ENCODE assay signal across 13 cellular contexts in genomic region chr10:74223755-74224530, GRCh38.
DNase-seq lines count a peak whose midpoint lies in the region; ATAC-seq and TF ChIP-seq lines count a peak whose summit lies in the region.
"Had no signal": no experiment of that assay in that cellular context is flagged by ENCODE, and none has a peak within 500 bp of the region (broad histone marks: within the 10 kb centered on the region; RNA-seq: fewer than 3 reads in every experiment).

No MANE protein-coding gene starts in this region.

- no peaks in the 10 kb centered on the region for H3K36me3 ChIP-seq in esophagus (ENCODE audit: control insufficient read depth in 2 of 2, insufficient read depth in 2 of 2, low read length in 1 of 2)
- H3K36me3 ChIP-seq: cardiac muscle cell, thoracic aorta had no signal

- no peaks in the 10 kb centered on the region for H3K27me3 ChIP-seq in esophagus (ENCODE audit: control insufficient read depth in 1 of 2, insufficient read depth in 2 of 2, low read length in 2 of 2)
- H3K27me3 ChIP-seq: cardiac muscle cell had no signal

- TF ChIP-seq CTCF in lower leg skin (IDR thresholded peaks at IDR 0.05): no peak

- CTCF ChIA-PET in activated CD8-positive, alpha-beta memory T cell treated with anti-CD3 and anti-CD28 coated beads, Interleukin-2, amount 10 ng/mL, durations not matched to agents 7 days and 5 days (lab: Charles Lee): interaction anchor here (1.0 to 1.8 kb wide), 4 partner anchors 10 to 20 kb away, joined by 3 to 6 read pairs (median 6); no protein-coding TSS in a partner anchor

- H3K9me3 ChIP-seq in esophagus (ENCODE audit: control insufficient read depth in 2 of 2, insufficient read depth in 1 of 2, low read depth in 1 of 2, low read length in 1 of 2): no peaks in the 10 kb centered on the region
- H3K9me3 ChIP-seq: thoracic aorta had no signal

- peak overlapping the region in 1 of 2 donors; percentile 11 for H3K4me3 ChIP-seq in esophagus (ENCODE audit: low read depth in 1 of 2, low read length in 2 of 2)
- H3K4me3 ChIP-seq in lower leg skin (ENCODE audit: low read depth, poor library complexity, severe bottlenecking): no peak overlapping the region
- H3K4me3 ChIP-seq: cardiac muscle cell, thoracic aorta had no signal

- H3K27me3 Mint-ChIP-seq in activated CD8-positive, alpha-beta memory T cell treated with anti-CD3 and anti-CD28 coated beads, Interleukin-2, amount 10 ng/mL, durations not matched to agents 7 days and 5 days: no peaks in the 10 kb centered on the region

- peak; percentile 67 for ATAC-seq in activated CD8-positive, alpha-beta memory T cell treated with anti-CD3 and anti-CD28 coated beads, Interleukin-2, amount 10 ng/mL, durations not matched to agents 7 days and 5 days
- ATAC-seq in stimulated activated effector memory CD8-positive, alpha-beta T cell treated with anti-CD3 and anti-CD28 coated beads, Interleukin-12 subunit alpha, Interleukin-12 subunit beta, amount 100 ng/mL, for 72 hours: peak; percentile 91
- ATAC-seq in HG03196 (IDR thresholded peaks at IDR 0.05; ENCODE audit: unreplicated experiment): no peak

- H3K4me3 Mint-ChIP-seq in activated CD8-positive, alpha-beta memory T cell treated with anti-CD3 and anti-CD28 coated beads, Interleukin-2, amount 10 ng/mL, durations not matched to agents 7 days and 5 days: peak overlapping the region; percentile 53
- H3K4me3 Mint-ChIP-seq in stimulated activated effector memory CD8-positive, alpha-beta T cell treated with anti-CD3 and anti-CD28 coated beads, Interleukin-12 subunit alpha, Interleukin-12 subunit beta, amount 100 ng/mL, for 72 hours: peak overlapping the region; percentile 45

- H3K4me1 Mint-ChIP-seq in activated CD8-positive, alpha-beta memory T cell treated with anti-CD3 and anti-CD28 coated beads, Interleukin-2, amount 10 ng/mL, durations not matched to agents 7 days and 5 days: peaks cover 24% of the 10 kb centered on the region
- H3K4me1 Mint-ChIP-seq in stimulated activated effector memory CD8-positive, alpha-beta T cell treated with anti-CD3 and anti-CD28 coated beads, Interleukin-12 subunit alpha, Interleukin-12 subunit beta, amount 100 ng/mL, for 72 hours: peaks cover 18% of the 10 kb centered on the region

- H3K4me1 ChIP-seq in esophagus (ENCODE audit: control insufficient read depth in 2 of 2, insufficient read depth in 2 of 2, low read length in 1 of 2): no peaks in the 10 kb centered on the region

- 57 to 75% methylated on average over 9 of the region's 9 CpGs for WGBS in esophagus, 2 donors
- WGBS in lower leg skin, 2 donors: 69 to 76% methylated on average over 9 of the region's 9 CpGs

- intact Hi-C loops in lower leg skin (cut with DNase I; ENCODE audit: low total_unique reads): no loop called here

- no peak for TF ChIP-seq POLR2A in lower leg skin (IDR thresholded peaks at IDR 0.05)

- H3K27ac Mint-ChIP-seq in activated CD8-positive, alpha-beta memory T cell treated with anti-CD3 and anti-CD28 coated beads, Interleukin-2, amount 10 ng/mL, durations not matched to agents 7 days and 5 days: peak overlapping the region; percentile 82
- H3K27ac Mint-ChIP-seq in stimulated activated effector memory CD8-positive, alpha-beta T cell treated with anti-CD3 and anti-CD28 coated beads, Interleukin-12 subunit alpha, Interleukin-12 subunit beta, amount 100 ng/mL, for 72 hours: peak overlapping the region; percentile 92

- H3K27ac ChIP-seq in esophagus (ENCODE audit: low read depth in 2 of 2, low read length in 1 of 2): peak overlapping the region; percentile 60 to 64
- H3K27ac ChIP-seq: C4-2B, cardiac muscle cell, thoracic aorta had no signal

- H3K36me3 Mint-ChIP-seq in activated CD8-positive, alpha-beta memory T cell treated with anti-CD3 and anti-CD28 coated beads, Interleukin-2, amount 10 ng/mL, durations not matched to agents 7 days and 5 days: peaks cover 12% of the 10 kb centered on the region
- H3K36me3 Mint-ChIP-seq in stimulated activated effector memory CD8-positive, alpha-beta T cell treated with anti-CD3 and anti-CD28 coated beads, Interleukin-12 subunit alpha, Interleukin-12 subunit beta, amount 100 ng/mL, for 72 hours: no peaks in the 10 kb centered on the region

- H3K9me3 Mint-ChIP-seq in activated CD8-positive, alpha-beta memory T cell treated with anti-CD3 and anti-CD28 coated beads, Interleukin-2, amount 10 ng/mL, durations not matched to agents 7 days and 5 days (ENCODE audit: low read depth): no peaks in the 10 kb centered on the region
- no peaks in the 10 kb centered on the region for H3K9me3 Mint-ChIP-seq in stimulated activated effector memory CD8-positive, alpha-beta T cell treated with anti-CD3 and anti-CD28 coated beads, Interleukin-12 subunit alpha, Interleukin-12 subunit beta, amount 100 ng/mL, for 72 hours

- DNase-seq in activated CD8-positive, alpha-beta memory T cell treated with anti-CD3 and anti-CD28 coated beads, Interleukin-2, amount 10 ng/mL, durations not matched to agents 7 days and 5 days: no peak
- no peak for DNase-seq in activated CD8-positive, alpha-beta memory T cell treated with anti-CD3 and anti-CD28 coated beads for 24 hours
- DNase-seq in SW 1271 (lab: John Stamatoyannopoulos, UW): peak; percentile 20 to 72
- DNase-seq in stimulated activated effector memory CD8-positive, alpha-beta T cell treated with anti-CD3 and anti-CD28 coated beads, Interleukin-12 subunit alpha, Interleukin-12 subunit beta, amount 100 ng/mL, for 72 hours (ENCODE audit: low spot score in 2 of 2): no peak
- no peak for DNase-seq in GOT3 (lab: John Stamatoyannopoulos, UW)
- DNase-seq in lower leg skin (ENCODE audit: low spot score in 2 of 2): no peak
- DNase-seq: NCI-H187, T1000 had no signal

Comparison
In these comparisons a context has a peak if more than half of its experiments do, and no peak if none do; other contexts are left out.
1. DNase-seq: peak in SW 1271 (2 of 2); none in activated CD8-positive, alpha-beta memory T cell treated with anti-CD3 and anti-CD28 coated beads, Interleukin-2, amount 10 ng/mL, durations not matched to agents 7 days and 5 days (single experiment), activated CD8-positive, alpha-beta memory T cell treated with anti-CD3 and anti-CD28 coated beads for 24 hours (single experiment), stimulated activated effector memory CD8-positive, alpha-beta T cell treated with anti-CD3 and anti-CD28 coated beads, Interleukin-12 subunit alpha, Interleukin-12 subunit beta, amount 100 ng/mL, for 72 hours (0 of 2), GOT3 (single experiment) and lower leg skin (0 of 2).